ENCODE assay signal across 8 cellular contexts in genomic region chr3:99686955-99687612, GRCh38. TPM values are rescaled to one million over a fixed set of nuclear protein-coding genes. Genes with fewer than 3 reads are reported as not detected.
DNase-seq lines count a peak whose midpoint lies in the region; ATAC-seq and TF ChIP-seq lines count a peak whose summit lies in the region.

No MANE protein-coding gene starts in this region.

- H3K27ac ChIP-seq in DND-41 (ENCODE audit: low read length): no peak overlapping the region
- no peak overlapping the region for H3K27ac ChIP-seq in aorta (ENCODE audit: low read depth in 1 of 2, low read length in 2 of 2)

- no peak overlapping the region for H3K4me2 ChIP-seq in DND-41 (ENCODE audit: insufficient read depth, low read length)

- H3K9ac ChIP-seq in DND-41 (ENCODE audit: low read depth, low read length): no peak overlapping the region

- H3K36me3 ChIP-seq in DND-41 (ENCODE audit: insufficient read depth, low read length): no peaks in the 10 kb centered on the region
- H3K36me3 ChIP-seq in aorta (ENCODE audit: control insufficient read depth in 1 of 2, insufficient read depth in 2 of 2, low read length in 1 of 2): peaks cover 0 to 6% of the 10 kb centered on the region in 2 donors

- H3K9me3 ChIP-seq in DND-41 (ENCODE audit: insufficient read depth, low read length, severe bottlenecking) (no peaks in the 10 kb centered on the region), aorta (ENCODE audit: control insufficient read depth, low read length) (no peaks in the 10 kb centered on the region)

- H3K4me1 Mint-ChIP-seq in nephron progenitor cell: no peaks in the 10 kb centered on the region

- H3K27me3 Mint-ChIP-seq in nephron progenitor cell (ENCODE audit: low read depth, poor library complexity): peaks cover 4% of the 10 kb centered on the region

- no peak overlapping the region for H3K4me3 ChIP-seq in DND-41 (ENCODE audit: low read depth in 1 of 2, low read length in 2 of 2)
- no peak overlapping the region for H3K4me3 ChIP-seq in LNCaP clone FGC (ENCODE audit: low read depth, low read length)
- no peak overlapping the region for H3K4me3 ChIP-seq in aorta (ENCODE audit: low read length in 2 of 2)

- no peaks in the 10 kb centered on the region for H3K9me3 Mint-ChIP-seq in nephron progenitor cell

- H3K4me1 ChIP-seq in DND-41 (ENCODE audit: insufficient read depth, low read length): no peaks in the 10 kb centered on the region
- peaks cover 0 to 3% of the 10 kb centered on the region in 2 donors for H3K4me1 ChIP-seq in aorta (ENCODE audit: control insufficient read depth in 1 of 2, insufficient read depth in 2 of 2, low read length in 2 of 2)

- TF ChIP-seq CTCF in DND-41 (IDR thresholded peaks at IDR 0.05; ENCODE audit: borderline replicate concordance, extremely low read depth, low read length, poor library complexity, severe bottlenecking) (peak; percentile 69), LNCaP clone FGC (IDR thresholded peaks at IDR 0.05; ENCODE audit: control insufficient read depth, extremely low read depth, insufficient read depth) (peak; percentile 85), nephron progenitor cell (IDR thresholded peaks at IDR 0.05) (peak; percentile 74)

- H4K20me1 ChIP-seq in DND-41 (ENCODE audit: insufficient read depth, low read length): no peaks in the 10 kb centered on the region

- H3K27ac Mint-ChIP-seq in nephron progenitor cell: no peak overlapping the region

- ATAC-seq in DND-41 (ENCODE audit: insufficient read depth, low read depth) (peak; percentile 52; the same call in 2 of the 3 replicates), GM19467 (IDR thresholded peaks at IDR 0.05; ENCODE audit: unreplicated experiment) (peak; percentile 66), aorta (ENCODE audit: low FRiP score) (peak; percentile 70), HG03097 (IDR thresholded peaks at IDR 0.05; ENCODE audit: low FRiP score, unreplicated experiment) (no peak)

- no peak for TF ChIP-seq POLR2A in erythroblast (IDR thresholded peaks at IDR 0.05; ENCODE audit: low read length)

- no peaks in the 10 kb centered on the region for H3K27me3 ChIP-seq in DND-41 (ENCODE audit: insufficient read depth, low read length, poor library complexity)
- H3K27me3 ChIP-seq in aorta (ENCODE audit: control insufficient read depth in 1 of 2, insufficient read depth in 2 of 2, low read length in 1 of 2): no peaks in the 10 kb centered on the region

- DNase-seq in DND-41 (peak; percentile 41), LNCaP clone FGC (ENCODE audit: low read depth) (peak; percentile 21), UCSD-AML1 (lab: John Stamatoyannopoulos, UW; ENCODE audit: unreplicated experiment) (peak; percentile 34), erythroblast (lab: John Stamatoyannopoulos, UW) (peak; percentile 47 to 69), nephron progenitor cell (peak; percentile 73), aorta (peak; percentile 77 to 86)

- intact Hi-C loops in aorta (cut with DNase I): loop anchor here (5.0 kb wide), 2 partner anchors 45 to 50 kb away; partner anchors contain the start of gene COL8A1 (in 1 of the 2)

- H3K36me3 Mint-ChIP-seq in nephron progenitor cell (ENCODE audit: low read depth): no peaks in the 10 kb centered on the region

- H2AFZ ChIP-seq in DND-41 (ENCODE audit: low read depth, low read length): no peak overlapping the region

- no peaks in the 10 kb centered on the region for H3K79me2 ChIP-seq in DND-41 (ENCODE audit: insufficient read depth, low read length)

- WGBS in aorta, 2 donors: 47 to 55% methylated on average over 8 of the region's 8 CpGs

- H3K4me3 Mint-ChIP-seq in nephron progenitor cell: no peak overlapping the region

RNA-seq across cellular contexts. Expression of gene COL8A1, which starts 48.7 kb away (rescaled TPM):
- total RNA-seq in aorta: 100 to 1,000 TPM; 264 to 514 TPM
- polyA plus RNA-seq in aorta: 100 to 1,000 TPM; 208 to 277 TPM

Comparison
In these comparisons a context has a peak if more than half of its experiments do, and no peak if none do; other contexts are left out.
1. DNase-seq: peak in every context shown above with its lines; median percentile 82 in aorta; 73 in nephron progenitor cell; 58 in erythroblast; 41 in DND-41; 34 in UCSD-AML1; 21 in LNCaP clone FGC.